ENCODE assay signal across 9 cellular contexts in the genomic region with DNA sequence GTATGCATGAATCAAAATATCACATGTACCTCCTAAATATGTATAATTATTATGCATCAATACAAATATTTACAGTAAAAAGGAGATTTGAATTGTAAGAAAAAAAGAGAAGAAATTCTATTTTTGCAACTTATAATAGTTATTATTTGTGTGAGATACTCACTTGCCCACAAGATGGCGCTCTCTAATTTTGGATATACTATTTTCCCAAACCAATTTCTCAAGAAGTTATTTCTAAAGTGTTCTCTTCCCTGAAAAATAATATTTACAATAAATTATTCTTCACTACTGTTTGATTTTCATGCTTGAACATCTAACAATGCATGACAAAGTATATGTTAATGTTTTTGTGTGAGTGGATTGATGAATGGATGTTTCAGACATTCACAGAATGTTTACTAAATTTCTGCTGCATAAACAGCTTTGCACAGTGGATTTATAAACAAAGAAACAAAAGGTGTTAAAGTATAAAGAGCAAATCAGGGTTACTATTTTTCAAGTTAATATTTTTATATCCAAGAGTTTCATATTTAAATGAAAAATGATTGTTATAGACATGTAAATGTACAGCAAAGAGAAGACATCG.
A peak's percentile ranks its signal among the peaks of the same experiment; 100 is the strongest.
DNase-seq lines count a peak whose midpoint lies in the region; ATAC-seq, FAIRE-seq and TF ChIP-seq lines count a peak whose summit lies in the region.
"Had no signal": no experiment of that assay in that cellular context is flagged by ENCODE, and none has a peak within 500 bp of the region (broad histone marks: within the 10 kb centered on the region; RNA-seq: fewer than 3 reads in every experiment).

No MANE protein-coding gene starts in this region.

- no peak overlapping the region for H3K4me3 ChIP-seq in kidney (ENCODE audit: low read length in 2 of 2)
- H3K4me3 ChIP-seq in WERI-Rb-1 (ENCODE audit: low read depth, low read length), result no peak overlapping the region
- H3K4me3 ChIP-seq in H7 (ENCODE audit: insufficient read depth, low read depth, low read length), result no peak overlapping the region

- H3K4me1 Mint-ChIP-seq in H9, result peaks cover 11 to 14% of the 10 kb centered on the region in 2 experiments

- H3K9ac ChIP-seq in H9 (ENCODE audit: extremely low read depth, insufficient read length, low read length) (no peak overlapping the region), kidney (ENCODE audit: low read length in 2 of 2) (no peak overlapping the region)

- H3K23me2 ChIP-seq in H9 (ENCODE audit: insufficient read length, low read depth, low read length, poor library complexity, severe bottlenecking), result no peaks in the 10 kb centered on the region

- no peaks in the 10 kb centered on the region for H3K27me3 Mint-ChIP-seq in H9 (ENCODE audit: low read depth)

- no peak overlapping the region for H3K27ac Mint-ChIP-seq in H9

- H2BK12ac ChIP-seq in H9 (ENCODE audit: insufficient read length, low read depth, low read length), result no peak overlapping the region

- ATAC-seq in GM21786 (IDR thresholded peaks at IDR 0.05; ENCODE audit: unreplicated experiment), result no peak

- no peak overlapping the region for H2AFZ ChIP-seq in H9 (ENCODE audit: low read length)

- H3K4me2 ChIP-seq in H9 (ENCODE audit: insufficient read depth, insufficient read length, low read length), result no peak overlapping the region

- WGBS in H9 (ENCODE audit: extremely low coverage, insufficient read length, low lambda C conversion rate), result no CpG with 5 or more reads among the region's 2 CpGs

- H2BK20ac ChIP-seq in H9 (ENCODE audit: low read depth, low read length, poor library complexity, severe bottlenecking), result no peak overlapping the region

- no peaks in the 10 kb centered on the region for H3K4me1 ChIP-seq in H9 (ENCODE audit: insufficient read depth, low read length)
- H3K4me1 ChIP-seq in kidney (ENCODE audit: control insufficient read depth in 1 of 2, insufficient read depth in 1 of 2, low read depth in 1 of 2, low read length in 2 of 2), result no peaks in the 10 kb centered on the region

- H2BK120ac ChIP-seq in H9 (ENCODE audit: low read depth, low read length, poor library complexity, severe bottlenecking), result no peak overlapping the region

- no peaks in the 10 kb centered on the region for H3K9me3 ChIP-seq in H9 (ENCODE audit: control insufficient read depth, low read depth, low read length)
- H3K9me3 ChIP-seq in kidney (ENCODE audit: control insufficient read depth in 1 of 2, low read length in 2 of 2), result no peaks in the 10 kb centered on the region
- no peaks in the 10 kb centered on the region for H3K9me3 ChIP-seq in WERI-Rb-1 (ENCODE audit: severe bottlenecking)

- H3K4ac ChIP-seq in H9 (ENCODE audit: low read depth, low read length), result no peak overlapping the region

- H4K20me1 ChIP-seq in H9 (ENCODE audit: control insufficient read depth, insufficient read depth, insufficient read length), result no peaks in the 10 kb centered on the region

- H3K36me3 Mint-ChIP-seq in H9 (ENCODE audit: insufficient read depth in 1 of 3, low read depth in 3 of 3), result peaks cover 0 to 8% (median 0%) of the 10 kb centered on the region in 3 experiments; a peak in 1 of 7 replicates

- no peak overlapping the region for H3K18ac ChIP-seq in H9 (ENCODE audit: insufficient read length, low read depth, low read length)

- no peak overlapping the region for H3K56ac ChIP-seq in H9 (ENCODE audit: insufficient read length, low read depth, low read length)

- no peak overlapping the region for H3T11ph ChIP-seq in H9 (ENCODE audit: low read length)

- DNase-seq in COR-L47 (lab: John Stamatoyannopoulos, UW), result peak; percentile 12
- no peak for DNase-seq in H9
- DNase-seq in kidney, result no peak
- DNase-seq in GM19238 (ENCODE audit: insufficient read length, low spot score), result no peak
- no peak for DNase-seq in WERI-Rb-1
- no peak for DNase-seq in H7

- no peak overlapping the region for H3K23ac ChIP-seq in H9 (ENCODE audit: insufficient read length, low read depth, low read length)

- H3K27me3 ChIP-seq in H9 (ENCODE audit: insufficient read depth, low read length) (no peaks in the 10 kb centered on the region), WERI-Rb-1 (ENCODE audit: insufficient read depth, low read depth, severe bottlenecking) (no peaks in the 10 kb centered on the region), H7 (ENCODE audit: control insufficient read depth, insufficient read depth, low read length) (no peaks in the 10 kb centered on the region)

- H3K27ac ChIP-seq in H9 (ENCODE audit: insufficient read length, low read depth, low read length) (no peak overlapping the region), VCaP (peak overlapping the region; percentile 2; the same call in 1 of the 2 replicates), kidney (ENCODE audit: low read depth in 2 of 2, low read length in 2 of 2) (no peak overlapping the region), WERI-Rb-1 (no peak overlapping the region)

- H3K4me3 Mint-ChIP-seq in H9, result no peak overlapping the region

- FAIRE-seq in kidney (lab: Jason Lieb, UNC), result peak; percentile 97
- FAIRE-seq: keratinocyte had no signal

- no peak overlapping the region for H3K14ac ChIP-seq in H9 (ENCODE audit: insufficient read depth, low read length)

- H4K91ac ChIP-seq in H9 (ENCODE audit: insufficient read length, low read depth, low read length), result no peak overlapping the region

- H2BK5ac ChIP-seq in H9 (ENCODE audit: insufficient read length, low read length), result no peak overlapping the region

- H4K5ac ChIP-seq in H9 (ENCODE audit: insufficient read length, low read depth, low read length), result no peak overlapping the region

- H3K79me2 ChIP-seq in H9 (ENCODE audit: insufficient read depth, low read length), result no peaks in the 10 kb centered on the region

- peak; percentile 86 for TF ChIP-seq CTCF in H9 (conservative IDR thresholded peaks at IDR 0.05)
- TF ChIP-seq CTCF in VCaP (conservative IDR thresholded peaks at IDR 0.05), result peak; percentile 92
- TF ChIP-seq CTCF in kidney (IDR thresholded peaks at IDR 0.05; ENCODE audit: borderline replicate concordance, extremely low read depth, insufficient read depth), result peak; percentile 61
- TF ChIP-seq CTCF in WERI-Rb-1 (IDR thresholded peaks at IDR 0.05; ENCODE audit: low read depth, low read length), result no peak

- intact Hi-C loops in kidney (cut with DNase I), result no loop called here

- peaks cover 4 to 8% of the 10 kb centered on the region in 2 experiments; a peak in 3 of 5 replicates for H3K9me3 Mint-ChIP-seq in H9

- no peaks in the 10 kb centered on the region for H3K79me1 ChIP-seq in H9 (ENCODE audit: insufficient read depth, low read depth, low read length, poor library complexity, severe bottlenecking)

- no peak overlapping the region for H4K8ac ChIP-seq in H9 (replicated peaks; ENCODE audit: insufficient read length, low read depth, low read length)

- H3K36me3 ChIP-seq in kidney (ENCODE audit: control insufficient read depth in 1 of 2, insufficient read depth in 2 of 2, low read length in 2 of 2) (no peaks in the 10 kb centered on the region), WERI-Rb-1 (no peaks in the 10 kb centered on the region), H7 (replicated peaks; ENCODE audit: control insufficient read depth, insufficient read depth, low read length) (no peaks in the 10 kb centered on the region)

- no peak overlapping the region for H2BK15ac ChIP-seq in H9 (ENCODE audit: low read depth, low read length)

- no peak overlapping the region for H2AK5ac ChIP-seq in H9 (ENCODE audit: insufficient read length, low read length)
